ENCODE assay signal across 16 cellular contexts in genomic region chr2:28387082-28387960, GRCh38. TPM values are rescaled to one million over a fixed set of nuclear protein-coding genes. Genes with fewer than 3 reads are reported as not detected.
DNase-seq lines count a peak whose midpoint lies in the region; ATAC-seq and TF ChIP-seq lines count a peak whose summit lies in the region.
"Had no signal": no experiment of that assay in that cellular context is flagged by ENCODE, and none has a peak within 500 bp of the region (broad histone marks: within the 10 kb centered on the region; RNA-seq: fewer than 3 reads in every experiment).

No MANE protein-coding gene starts in this region.

- H3K9ac ChIP-seq in smooth muscle cell (ENCODE audit: low read depth), result no peak overlapping the region

- H3K79me2 ChIP-seq in smooth muscle cell (ENCODE audit: low read depth), result no peaks in the 10 kb centered on the region

- no peak overlapping the region for H2AFZ ChIP-seq in smooth muscle cell (ENCODE audit: low read depth)

- ATAC-seq in GM18909 (IDR thresholded peaks at IDR 0.05; ENCODE audit: poor library complexity, unreplicated experiment), result no peak
- no peak for ATAC-seq in Right ventricle myocardium inferior
- ATAC-seq in GM19023 (IDR thresholded peaks at IDR 0.05; ENCODE audit: unreplicated experiment), result no peak

- H3K27me3 ChIP-seq in SJSA1 (replicated peaks), result no peaks in the 10 kb centered on the region
- no peaks in the 10 kb centered on the region for H3K27me3 ChIP-seq in smooth muscle cell (ENCODE audit: low read depth)
- H3K27me3 ChIP-seq: esophagus muscularis mucosa had no signal

- H3K36me3 ChIP-seq in SJSA1, result no peaks in the 10 kb centered on the region
- no peaks in the 10 kb centered on the region for H3K36me3 ChIP-seq in smooth muscle cell (ENCODE audit: low read depth)
- H3K36me3 ChIP-seq: esophagus muscularis mucosa had no signal

- H3K4me3 ChIP-seq in SJSA1 (no peak overlapping the region), smooth muscle cell (no peak overlapping the region)
- H3K4me3 ChIP-seq: esophagus muscularis mucosa had no signal

- H3K4me1 Mint-ChIP-seq in activated CD4-positive, alpha-beta T cell treated with anti-CD3 and anti-CD28 coated beads, Interleukin-2, amount 10 ng/mL, durations not matched to agents 24 days and 14 days, result peaks cover 37% of the 10 kb centered on the region

- no peak for DNase-seq in activated CD4-positive, alpha-beta T cell treated with anti-CD3 and anti-CD28 coated beads, Interleukin-2, amount 10 ng/mL, durations not matched to agents 24 days and 14 days
- DNase-seq in activated CD4-positive, alpha-beta T cell treated with anti-CD3 and anti-CD28 coated beads, Interleukin-2, amount 50 U/mL, for 4 hours, result no peak
- peak; percentile 60 to 72 for DNase-seq in SJSA1 (ENCODE audit: low read depth in 1 of 2, low spot score in 2 of 2)
- DNase-seq in dedifferentiated amniotic fluid mesenchymal stem cell (ENCODE audit: extremely low spot score), result peak; percentile 21
- DNase-seq in smooth muscle cell (lab: John Stamatoyannopoulos, UW; ENCODE audit: unreplicated experiment), result no peak
- DNase-seq in Right ventricle myocardium inferior (ENCODE audit: missing footprints), result no peak
- DNase-seq: 8988T; activated CD4-positive, alpha-beta T cell treated with anti-CD3 and anti-CD28 coated beads for 4 hours; activated naive CD4-positive, alpha-beta T cell; central memory CD4-positive, alpha-beta T cell; MV-4-11; NCI-H2171 treated with DMSO at 0.1 percent for 48 hours; substantia nigra had no signal

- H3K27me3 Mint-ChIP-seq in activated CD4-positive, alpha-beta T cell treated with anti-CD3 and anti-CD28 coated beads, Interleukin-2, amount 10 ng/mL, durations not matched to agents 24 days and 14 days, result no peaks in the 10 kb centered on the region

- peak overlapping the region; percentile 62 for H3K4me2 ChIP-seq in smooth muscle cell

- H3K9me3 Mint-ChIP-seq in activated CD4-positive, alpha-beta T cell treated with anti-CD3 and anti-CD28 coated beads, Interleukin-2, amount 10 ng/mL, durations not matched to agents 24 days and 14 days, result peaks cover 5% of the 10 kb centered on the region

- H3K36me3 Mint-ChIP-seq in activated CD4-positive, alpha-beta T cell treated with anti-CD3 and anti-CD28 coated beads, Interleukin-2, amount 10 ng/mL, durations not matched to agents 24 days and 14 days (ENCODE audit: low read depth), result no peaks in the 10 kb centered on the region

- intact Hi-C loops in activated CD4-positive, alpha-beta T cell treated with anti-CD3 and anti-CD28 coated beads, Interleukin-2, amount 10 ng/mL, durations not matched to agents 24 days and 14 days (cut with micrococcal nuclease), result no loop called here
- intact Hi-C loops in Right ventricle myocardium inferior (cut with DNase I), result no loop called here

- peaks cover 10% of the 10 kb centered on the region for H3F3A ChIP-seq in smooth muscle cell (ENCODE audit: low read depth)

- H3K27ac ChIP-seq in SJSA1 (peak overlapping the region; percentile 76), smooth muscle cell (ENCODE audit: low read depth) (peak overlapping the region; percentile 75)
- H3K27ac ChIP-seq: esophagus muscularis mucosa had no signal

- 40% methylated on average over 6 of the region's 6 CpGs for WGBS in smooth muscle cell (ENCODE audit: low lambda C conversion rate)

- H4K20me1 ChIP-seq in smooth muscle cell (ENCODE audit: low read depth), result no peaks in the 10 kb centered on the region

- H3K4me1 ChIP-seq in SJSA1 (replicated peaks), result peaks cover 54% of the 10 kb centered on the region
- peaks cover 29% of the 10 kb centered on the region for H3K4me1 ChIP-seq in smooth muscle cell (ENCODE audit: low read depth)

- H3K27ac Mint-ChIP-seq in activated CD4-positive, alpha-beta T cell treated with anti-CD3 and anti-CD28 coated beads, Interleukin-2, amount 10 ng/mL, durations not matched to agents 24 days and 14 days, result peak overlapping the region; percentile 61

- peak overlapping the region; percentile 5 for H3K4me3 Mint-ChIP-seq in activated CD4-positive, alpha-beta T cell treated with anti-CD3 and anti-CD28 coated beads, Interleukin-2, amount 10 ng/mL, durations not matched to agents 24 days and 14 days

- TF ChIP-seq CTCF in smooth muscle cell (IDR thresholded peaks at IDR 0.05; ENCODE audit: borderline replicate concordance, insufficient read depth, poor library complexity, severe bottlenecking), result no peak

- no peaks in the 10 kb centered on the region for H3K9me3 ChIP-seq in SJSA1 (replicated peaks)
- H3K9me3 ChIP-seq in smooth muscle cell (replicated peaks; ENCODE audit: low read depth), result no peaks in the 10 kb centered on the region
- H3K9me3 ChIP-seq: esophagus muscularis mucosa had no signal

RNA-seq across cellular contexts. Expression of gene FOSL2, which starts 5.3 kb away (rescaled TPM):
- total RNA-seq in activated CD4-positive, alpha-beta T cell treated with anti-CD3 and anti-CD28 coated beads, Interleukin-2, amount 10 ng/mL, durations not matched to agents 24 days and 14 days, result 73.2 and 80.6 TPM in 2 replicates
- 28.8 and 44.7 TPM in 2 replicates for total RNA-seq in SJSA1 (2014; rRNA removed; shearing (Covaris generic))
- total RNA-seq in smooth muscle cell, result 106 and 120 TPM in 2 replicates
- 70.8 and 72.6 TPM in 2 replicates for polyA plus RNA-seq in smooth muscle cell
- 48.5 TPM for total RNA-seq in Right ventricle myocardium inferior

Comparison
In these comparisons a context has a peak if more than half of its experiments do, and no peak if none do; other contexts are left out.
1. DNase-seq: peak in SJSA1 (2 of 2) and dedifferentiated amniotic fluid mesenchymal stem cell (single experiment); none in activated CD4-positive, alpha-beta T cell treated with anti-CD3 and anti-CD28 coated beads, Interleukin-2, amount 10 ng/mL, durations not matched to agents 24 days and 14 days (single experiment), activated CD4-positive, alpha-beta T cell treated with anti-CD3 and anti-CD28 coated beads, Interleukin-2, amount 50 U/mL, for 4 hours (0 of 2), smooth muscle cell (single experiment) and Right ventricle myocardium inferior (single experiment).